In the genomic region with DNA sequence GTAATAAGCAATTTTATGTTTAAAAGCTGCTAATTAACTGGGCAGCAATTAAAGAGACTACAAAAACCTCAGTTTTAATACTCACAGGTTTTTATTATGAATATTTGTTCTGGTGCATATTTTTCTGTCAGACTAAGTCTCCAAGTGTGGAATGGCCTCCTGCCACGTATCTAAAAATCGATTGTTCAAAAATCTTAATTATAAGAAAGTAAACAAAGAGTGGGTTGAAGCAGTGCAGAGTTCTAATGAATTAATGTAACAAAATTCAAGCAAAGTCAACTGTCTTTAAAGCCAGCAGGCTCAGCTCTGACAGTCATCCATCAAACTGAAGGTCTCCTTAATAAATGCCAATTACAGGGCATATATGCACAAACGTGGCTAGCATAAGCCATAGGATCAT, we compare ENCODE assay signal across 21 cellular contexts.
"Had no signal": no experiment of that assay in that cellular context is flagged by ENCODE, and none has a peak within 500 bp of the region (broad histone marks: within the 10 kb centered on the region; RNA-seq: fewer than 3 reads in every experiment).

No MANE protein-coding gene starts in this region.

- H3K27ac ChIP-seq: HL-60 had no signal

- DNase-seq: Kasumi-1, KG1, MM.1S, MV-4-11, NCI-H1048, NCI-H1105, NCI-H1436 treated with DMSO at 0.1 percent for 48 hours, NCI-H1694, NCI-H187 treated with DMSO at 0.1 percent for 48 hours, NCI-H2029 treated with DMSO at 0.1 percent for 48 hours, NCI-H2227 treated with DMSO at 0.1 percent for 48 hours, NCI-H524, NCI-H526 treated with DMSO at 0.1 percent for 48 hours, NCI-H774, Right ventricle myocardium superior, RPMI8226, SIG-M5 had no signal

- ATAC-seq: SK-N-SH treated with all-trans-retinoic acid at 6 μM for 48 hours had no signal

- FAIRE-seq: HTR-8/SVneo, RCC 7860 had no signal
